In genomic region chr6:34237722-34238506, GRCh38 we compare ENCODE assay signal across 8 cellular contexts. TPM values are rescaled to one million over a fixed set of nuclear protein-coding genes. Genes with fewer than 3 reads are reported as not detected.
DNase-seq lines count a peak whose midpoint lies in the region; ATAC-seq and TF ChIP-seq lines count a peak whose summit lies in the region.

No MANE protein-coding gene starts in this region.

- BruUV-seq in mammary epithelial cell (replicated peaks; lab: Mats Ljungman, UMichigan), result no TSS peak

- in situ Hi-C loops in mammary epithelial cell (cut with MboI; ENCODE audit: low sequenced_read_pairs in 2 of 2), result no loop called here

- H3K4me1 ChIP-seq in KMS-11 (ENCODE audit: low read depth, poor library complexity, severe bottlenecking) (peaks cover 23% of the 10 kb centered on the region), mammary epithelial cell (ENCODE audit: insufficient read depth, low read length) (peaks cover 54% of the 10 kb centered on the region)

- no peaks in the 10 kb centered on the region for H3K9me3 ChIP-seq in mammary epithelial cell (replicated peaks; ENCODE audit: insufficient read depth, low read length)

- TF ChIP-seq CTCF in KMS-11 (conservative IDR thresholded peaks at IDR 0.05; ENCODE audit: low read depth, low read length) (peak; percentile 46), mammary epithelial cell (conservative IDR thresholded peaks at IDR 0.05 in 1 of 2, IDR thresholded peaks at IDR 0.05 in 1 of 2; ENCODE audit: extremely low read depth in 1 of 2, insufficient read depth in 1 of 2, low read depth in 1 of 2, low read length in 2 of 2) (peak in 1 of 2 donors; percentile 37), kidney epithelial cell (IDR thresholded peaks at IDR 0.05; ENCODE audit: insufficient read depth, low read length, poor library complexity, severe bottlenecking) (peak; percentile 27)

- H3K79me2 ChIP-seq in KMS-11 (ENCODE audit: insufficient read depth, low read depth), result peaks cover 46% of the 10 kb centered on the region
- peaks cover 50% of the 10 kb centered on the region for H3K79me2 ChIP-seq in mammary epithelial cell (ENCODE audit: insufficient read depth, low read length)

- ATAC-seq in GM18511 (IDR thresholded peaks at IDR 0.05; ENCODE audit: unreplicated experiment), result no peak

- WGBS in mammary epithelial cell (ENCODE audit: low coverage, missing lambda C conversion rate), result 7% methylated on average over 10 of the region's 64 CpGs

- dilution Hi-C loops in mammary epithelial cell (cut with HindIII; ENCODE audit: low sequenced_read_pairs), result no loop called here

- peak; percentile 84 for DNase-seq in NCI-H2227 (lab: John Stamatoyannopoulos, UW; ENCODE audit: unreplicated experiment)
- no peak for DNase-seq in NCI-H2227 treated with DMSO at 0.1 percent for 48 hours (lab: John Stamatoyannopoulos, UW)
- peak; percentile 76 for DNase-seq in UCSD-AML1 (lab: John Stamatoyannopoulos, UW; ENCODE audit: unreplicated experiment)
- no peak for DNase-seq in mammary epithelial cell
- DNase-seq in kidney epithelial cell (ENCODE audit: low read depth), result no peak
- DNase-seq in stimulated activated CD4-positive, alpha-beta T cell treated with anti-CD3 and anti-CD28 coated beads, Interleukin-2, amount 100 ng/mL, for 48 hours, result peak; percentile 59 to 71

- H3K27me3 ChIP-seq in KMS-11 (ENCODE audit: insufficient read depth, low read depth), result no peaks in the 10 kb centered on the region
- no peaks in the 10 kb centered on the region for H3K27me3 ChIP-seq in mammary epithelial cell (ENCODE audit: insufficient read depth, low read length)
- H3K27me3 ChIP-seq in kidney epithelial cell (ENCODE audit: control insufficient read depth, insufficient read depth, low read length), result no peaks in the 10 kb centered on the region

- H4K20me1 ChIP-seq in KMS-11 (ENCODE audit: insufficient read depth) (no peaks in the 10 kb centered on the region), mammary epithelial cell (ENCODE audit: insufficient read depth, low read length) (no peaks in the 10 kb centered on the region)

- CTCF ChIA-PET in mammary epithelial cell (lab: Charles Lee; ENCODE audit: low non-redundant PET), result no interaction called here

- H2AFZ ChIP-seq in KMS-11 (ENCODE audit: low read depth), result peak overlapping the region; percentile 44; the same call in 1 of the 2 replicates
- H2AFZ ChIP-seq in mammary epithelial cell (ENCODE audit: low read depth, low read length), result peak overlapping the region; percentile 60

- H3K4me3 ChIP-seq in KMS-11 (IDR thresholded peaks at IDR 0.05; ENCODE audit: insufficient read depth, low read depth, low read length) (no peak overlapping the region), mammary epithelial cell (replicated peaks in 1 of 3; ENCODE audit: insufficient read depth in 1 of 3, low read depth in 2 of 3, low read length in 3 of 3) (peak overlapping the region; percentile 76 to 83 (median 81)), kidney epithelial cell (ENCODE audit: low read depth, low read length) (peak overlapping the region; percentile 88)

- H3K27ac ChIP-seq in KMS-11 (peak overlapping the region; percentile 96), mammary epithelial cell (ENCODE audit: insufficient read depth, low read depth, low read length) (peak overlapping the region; percentile 65)

- H3K9ac ChIP-seq in KMS-11 (peak overlapping the region; percentile 100), mammary epithelial cell (ENCODE audit: insufficient read depth, low read length) (peak overlapping the region; percentile 75)

- intact Hi-C loops in mammary epithelial cell (cut with micrococcal nuclease), result no loop called here

- H3K4me2 ChIP-seq in KMS-11 (peak overlapping the region; percentile 69), mammary epithelial cell (ENCODE audit: insufficient read depth, low read depth, low read length) (peak overlapping the region; percentile 78)

- H3K36me3 ChIP-seq in KMS-11 (ENCODE audit: insufficient read depth) (no peaks in the 10 kb centered on the region; the same call in 1 of the 2 replicates), mammary epithelial cell (ENCODE audit: insufficient read depth, low read length) (peaks cover 5% of the 10 kb centered on the region), kidney epithelial cell (ENCODE audit: control insufficient read depth, insufficient read depth, low read length) (peaks cover 3% of the 10 kb centered on the region)

RNA-seq across cellular contexts. Expression of gene HMGA1, which starts 1.2 kb away (rescaled TPM):
- total RNA-seq in mammary epithelial cell, result 100 to 1,000 TPM in 1 of 2 donors, 10 to 100 TPM in 1; 21.2 to 314 TPM
- polyA plus RNA-seq in mammary epithelial cell, result 151 TPM
- 338 TPM for polyA minus RNA-seq in mammary epithelial cell
- 1,060 and 1,220 TPM in 2 replicates for total RNA-seq in kidney epithelial cell

RNA-seq across cellular contexts. Expression of gene SMIM29, which starts 10.9 kb away (rescaled TPM):
- total RNA-seq in mammary epithelial cell (10 to 100 TPM; 20.3 to 40.6 TPM), kidney epithelial cell (33.2 and 38.8 TPM in 2 replicates)
- polyA plus RNA-seq in mammary epithelial cell, result 48.6 TPM
- polyA minus RNA-seq in mammary epithelial cell, result 29.8 TPM

Comparison
In these comparisons a context has a peak if more than half of its experiments do, and no peak if none do; other contexts are left out.
1. DNase-seq: peak in NCI-H2227 (single experiment), UCSD-AML1 (single experiment) and stimulated activated CD4-positive, alpha-beta T cell treated with anti-CD3 and anti-CD28 coated beads, Interleukin-2, amount 100 ng/mL, for 48 hours (2 of 2); none in NCI-H2227 treated with DMSO at 0.1 percent for 48 hours (single experiment), mammary epithelial cell (single experiment) and kidney epithelial cell (single experiment).